ENCODE assay signal across 8 cellular contexts in genomic region chr20:53660078-53660909, GRCh38.
DNase-seq lines count a peak whose midpoint lies in the region; ATAC-seq, FAIRE-seq and TF ChIP-seq lines count a peak whose summit lies in the region.

No MANE protein-coding gene starts in this region.

- FAIRE-seq in HTR-8/SVneo (lab: Jason Lieb, UNC) = no peak

- H3K4me1 ChIP-seq in neutrophil (ENCODE audit: control insufficient read depth in 1 of 2, insufficient read depth in 1 of 2, low read depth in 1 of 2, low read length in 1 of 2) (peaks cover 39 to 43% of the 10 kb centered on the region in 2 experiments), upper lobe of right lung (peaks cover 30% of the 10 kb centered on the region)

- H3K27me3 ChIP-seq in neutrophil = no peaks in the 10 kb centered on the region
- no peaks in the 10 kb centered on the region for H3K27me3 ChIP-seq in upper lobe of right lung

- ATAC-seq in upper lobe of right lung = peak; percentile 39

- in situ Hi-C loops in GM13976 (cut with MboI; ENCODE audit: low sequenced_read_pairs, unreplicated experiment) = no loop called here

- intact Hi-C loops in upper lobe of right lung (cut with DNase I) = no loop called here

- H3K9me3 ChIP-seq in neutrophil (no peaks in the 10 kb centered on the region), upper lobe of right lung (no peaks in the 10 kb centered on the region)

- TF ChIP-seq CTCF in GM13976 (IDR thresholded peaks at IDR 0.05; ENCODE audit: borderline replicate concordance, control extremely low read depth, extremely low read depth, insufficient read depth, missing control alignments) (no peak), VCaP (conservative IDR thresholded peaks at IDR 0.05) (no peak), epithelial cell of esophagus (IDR thresholded peaks at IDR 0.05; ENCODE audit: insufficient read depth, low read depth, low read length, missing control alignments) (no peak), neutrophil (IDR thresholded peaks at IDR 0.05) (peak; percentile 19), upper lobe of right lung (IDR thresholded peaks at IDR 0.05) (no peak)

- peak overlapping the region; percentile 5 for H3K4me3 ChIP-seq in epithelial cell of esophagus (ENCODE audit: low read length)
- peak overlapping the region; percentile 58 to 59 for H3K4me3 ChIP-seq in neutrophil (ENCODE audit: low read depth in 1 of 2, low read length in 1 of 2)
- H3K4me3 ChIP-seq in upper lobe of right lung = peak overlapping the region; percentile 46

- DNase-seq in GM13976 (ENCODE audit: low spot score) = peak; percentile 52
- no peak for DNase-seq in epithelial cell of esophagus (ENCODE audit: low read depth)
- DNase-seq in upper lobe of right lung = no peak
- no peak for DNase-seq in SIG-M5 (lab: John Stamatoyannopoulos, UW)
- DNase-seq in HTR-8/SVneo (ENCODE audit: insufficient read length, low spot score) = no peak
- DNase-seq in AML-193 (lab: John Stamatoyannopoulos, UW) = no peak

- H3K36me3 ChIP-seq in neutrophil (no peaks in the 10 kb centered on the region), upper lobe of right lung (no peaks in the 10 kb centered on the region)

- peak overlapping the region; percentile 77 for H3K27ac ChIP-seq in VCaP
- peak overlapping the region; percentile 24 for H3K27ac ChIP-seq in neutrophil
- H3K27ac ChIP-seq in upper lobe of right lung = peak overlapping the region; percentile 82

Comparison
In these comparisons a context has a peak if more than half of its experiments do, and no peak if none do; other contexts are left out.
1. H3K27ac ChIP-seq: peak in every context shown above with its lines; median percentile 82 in upper lobe of right lung; 77 in VCaP; 24 in neutrophil.
2. H3K4me3 ChIP-seq: peak in every context shown above with its lines; median percentile 58 in neutrophil; 46 in upper lobe of right lung; 5 in epithelial cell of esophagus.